Comparison of ENCODE assay signal across 11 cellular contexts in genomic region chr14:77554816-77555599, GRCh38. TPM values are rescaled to one million over a fixed set of nuclear protein-coding genes. Genes with fewer than 3 reads are reported as not detected.
DNase-seq lines count a peak whose midpoint lies in the region; TF ChIP-seq lines count a peak whose summit lies in the region.
"Had no signal": no experiment of that assay in that cellular context is flagged by ENCODE, and none has a peak within 500 bp of the region (broad histone marks: within the 10 kb centered on the region; RNA-seq: fewer than 3 reads in every experiment).

No MANE protein-coding gene starts in this region.

- H3K27ac Mint-ChIP-seq in activated CD4-positive, alpha-beta T cell treated with anti-CD3 and anti-CD28 coated beads, Interleukin-2, amount 10 ng/mL, durations not matched to agents 7 days and 5 days: peak overlapping the region; percentile 82
- peak overlapping the region; percentile 38 for H3K27ac Mint-ChIP-seq in glutamatergic neuron (ENCODE audit: unreplicated experiment)

- no peaks in the 10 kb centered on the region for H3K27me3 Mint-ChIP-seq in activated CD4-positive, alpha-beta T cell treated with anti-CD3 and anti-CD28 coated beads, Interleukin-2, amount 10 ng/mL, durations not matched to agents 7 days and 5 days
- no peaks in the 10 kb centered on the region for H3K27me3 Mint-ChIP-seq in glutamatergic neuron (ENCODE audit: unreplicated experiment)

- H3K4me3 Mint-ChIP-seq in activated CD4-positive, alpha-beta T cell treated with anti-CD3 and anti-CD28 coated beads, Interleukin-2, amount 10 ng/mL, durations not matched to agents 7 days and 5 days: peak overlapping the region; percentile 29
- no peak overlapping the region for H3K4me3 Mint-ChIP-seq in glutamatergic neuron (ENCODE audit: unreplicated experiment)

- CTCF ChIA-PET in activated CD4-positive, alpha-beta T cell treated with anti-CD3 and anti-CD28 coated beads, Interleukin-2, amount 10 ng/mL, durations not matched to agents 7 days and 5 days (lab: Charles Lee): interaction anchor here (0.7 kb wide), 1 partner anchor 675 kb away, joined by 3 read pairs; no protein-coding TSS in a partner anchor

- DNase-seq in activated CD4-positive, alpha-beta T cell treated with anti-CD3 and anti-CD28 coated beads, Interleukin-2, amount 10 ng/mL, durations not matched to agents 7 days and 5 days: no peak
- DNase-seq in activated CD4-positive, alpha-beta T cell treated with anti-CD3 and anti-CD28 coated beads for 4 hours: no peak
- DNase-seq in NAMALWA (ENCODE audit: low spot score) (peak; percentile 17), glutamatergic neuron (no peak), NCI-H1930 (lab: John Stamatoyannopoulos, UW) (no peak), iPS-NIHi11 (ENCODE audit: low spot score) (no peak), AG08396 (ENCODE audit: low spot score) (no peak)
- DNase-seq: activated effector memory CD4-positive, alpha-beta T cell treated with anti-CD3 and anti-CD28 coated beads, Interleukin-2, amount 50 U/mL, for 16 hours had no signal

- TF ChIP-seq CTCF in glutamatergic neuron (IDR thresholded peaks at IDR 0.05; ENCODE audit: partially characterized antibody, unreplicated experiment): no peak

- H3K9ac ChIP-seq in subcutaneous abdominal adipose tissue (ENCODE audit: low read length in 5 of 5): peak overlapping the region in 1 of 5 donors; percentile 51

- H3K27me3 ChIP-seq in subcutaneous abdominal adipose tissue (ENCODE audit: control insufficient read depth in 5 of 5, insufficient read depth in 4 of 5, low read length in 5 of 5): no peaks in the 10 kb centered on the region

- POLR2A ChIA-PET in activated CD4-positive, alpha-beta T cell treated with anti-CD3 and anti-CD28 coated beads, Interleukin-2, amount 10 ng/mL, durations not matched to agents 7 days and 5 days (lab: Charles Lee): no interaction called here

- H3K4me3 ChIP-seq in subcutaneous abdominal adipose tissue (ENCODE audit: low read depth in 1 of 5, low read length in 5 of 5): no peak overlapping the region
- H3K4me3 ChIP-seq: A549 had no signal

- no peaks in the 10 kb centered on the region for H3K9me3 ChIP-seq in subcutaneous abdominal adipose tissue (ENCODE audit: control insufficient read depth in 5 of 5, low read length in 5 of 5)
- H3K9me3 ChIP-seq: A549 had no signal

- H3K4me1 ChIP-seq in subcutaneous abdominal adipose tissue (ENCODE audit: control insufficient read depth in 5 of 5, insufficient read depth in 5 of 5, low read length in 5 of 5): peaks cover 0 to 16% (median 3%) of the 10 kb centered on the region in 5 donors
- H3K4me1 ChIP-seq: A549 had no signal

- H3K36me3 ChIP-seq in subcutaneous abdominal adipose tissue (ENCODE audit: control insufficient read depth in 5 of 5, insufficient read depth in 5 of 5, low read length in 5 of 5): peaks cover 8 to 44% (median 26%) of the 10 kb centered on the region in 5 donors

- no peaks in the 10 kb centered on the region for H3K9me3 Mint-ChIP-seq in activated CD4-positive, alpha-beta T cell treated with anti-CD3 and anti-CD28 coated beads, Interleukin-2, amount 10 ng/mL, durations not matched to agents 7 days and 5 days
- H3K9me3 Mint-ChIP-seq in glutamatergic neuron (ENCODE audit: unreplicated experiment): no peaks in the 10 kb centered on the region

- H3K27ac ChIP-seq in subcutaneous abdominal adipose tissue (ENCODE audit: low read depth, low read length): peak overlapping the region; percentile 54
- H3K27ac ChIP-seq: A549 had no signal

- H3K36me3 Mint-ChIP-seq in activated CD4-positive, alpha-beta T cell treated with anti-CD3 and anti-CD28 coated beads, Interleukin-2, amount 10 ng/mL, durations not matched to agents 7 days and 5 days (ENCODE audit: low read depth): peaks cover 53% of the 10 kb centered on the region
- no peaks in the 10 kb centered on the region for H3K36me3 Mint-ChIP-seq in glutamatergic neuron (ENCODE audit: unreplicated experiment)

- H3K4me1 Mint-ChIP-seq in activated CD4-positive, alpha-beta T cell treated with anti-CD3 and anti-CD28 coated beads, Interleukin-2, amount 10 ng/mL, durations not matched to agents 7 days and 5 days: peaks cover 25% of the 10 kb centered on the region
- no peaks in the 10 kb centered on the region for H3K4me1 Mint-ChIP-seq in glutamatergic neuron (ENCODE audit: low read depth, unreplicated experiment)

RNA-seq across cellular contexts. Expression of gene ISM2, which starts 56.4 kb away (rescaled TPM):
- not detected for total RNA-seq in activated CD4-positive, alpha-beta T cell treated with anti-CD3 and anti-CD28 coated beads, Interleukin-2, amount 10 ng/mL, durations not matched to agents 7 days and 5 days
- not detected for total RNA-seq in glutamatergic neuron (ENCODE audit: unreplicated experiment)
- total RNA-seq: pulmonary artery endothelial cell had no signal
